Comparison of ENCODE assay signal across 1 cellular context in genomic region chr7:30396379-30396778, GRCh38.
TF ChIP-seq lines count a peak whose summit lies in the region.

No MANE protein-coding gene starts in this region.

TF ChIP-seq in GM12878, 131 proteins besides CTCF, POLR2A, EP300 and RAD21:
- no peak for TF ChIP-seq ESRRA (IDR thresholded peaks at IDR 0.05; ENCODE audit: low read length)
TF ChIP-seq in GM12878: peak in this region for 0.
